ENCODE assay signal across 9 cellular contexts in genomic region chr9:35733109-35733541, GRCh38. TPM values are rescaled to one million over a fixed set of nuclear protein-coding genes. Genes with fewer than 3 reads are reported as not detected.
A peak's percentile ranks its signal among the peaks of the same experiment; 100 is the strongest.
DNase-seq lines count a peak whose midpoint lies in the region; ATAC-seq and TF ChIP-seq lines count a peak whose summit lies in the region.
"Had no signal": no experiment of that assay in that cellular context is flagged by ENCODE, and none has a peak within 500 bp of the region (broad histone marks: within the 10 kb centered on the region; RNA-seq: fewer than 3 reads in every experiment).

No MANE protein-coding gene starts in this region.

- peak overlapping the region; percentile 91 for H3K4me2 ChIP-seq in GM23248 (ENCODE audit: unreplicated experiment)

- H3K4me1 ChIP-seq in GM23248 (ENCODE audit: insufficient read depth) (peaks cover 33% of the 10 kb centered on the region), body of pancreas (peaks cover 45% of the 10 kb centered on the region), tibial nerve (peaks cover 0 to 52% (median 47%) of the 10 kb centered on the region in 4 donors)

- no peak for TF ChIP-seq EP300 in tibial nerve (IDR thresholded peaks at IDR 0.05)

- no peak for TF ChIP-seq CTCF in CD4-positive, alpha-beta T cell (IDR thresholded peaks at IDR 0.05)
- no peak for TF ChIP-seq CTCF in body of pancreas (IDR thresholded peaks at IDR 0.05)
- no peak for TF ChIP-seq CTCF in tibial nerve (IDR thresholded peaks at IDR 0.05)

- H3K27ac ChIP-seq in CD4-positive, alpha-beta T cell (ENCODE audit: low read depth, low read length): peak overlapping the region; percentile 89
- H3K27ac ChIP-seq in GM23248 (peak overlapping the region; percentile 89), body of pancreas (peak overlapping the region; percentile 71 to 95 (median 92)), tibial nerve (peak overlapping the region; percentile 89 to 99 (median 94))

- H3K36me3 Mint-ChIP-seq in CD4-positive, alpha-beta T cell (ENCODE audit: low read depth): peaks cover 38% of the 10 kb centered on the region

- intact Hi-C loops in CD4-positive, alpha-beta T cell (cut with DNase I, micrococcal nuclease): loop anchor here (2.0 to 10.0 kb wide), 10 partner anchors 16 to 1032 kb away; partner anchors contain the start of genes ATOSB (in 1 of the 2), DNAJB5 (in 1 of the 2), GBA2 (in 1 of the 2) and HINT2 (in 1 of the 2)
- intact Hi-C loops in body of pancreas (cut with DNase I) (loop anchor here (5.0 kb wide), 1 partner anchor 81 kb away; the partner anchor contains the start of gene SIT1), left colon (cut with DNase I, micrococcal nuclease) (loop anchor here in 1 of 2 donors (10.0 kb wide), 1 partner anchor 78 kb away; the partner anchor contains the start of genes CCDC107, RMRP and SIT1)

- H2AFZ ChIP-seq in GM23248: peak overlapping the region; percentile 74

- no peaks in the 10 kb centered on the region for H4K20me1 ChIP-seq in GM23248 (ENCODE audit: insufficient read depth)

- H3K36me3 ChIP-seq in GM23248 (ENCODE audit: low read depth): peaks cover 34% of the 10 kb centered on the region
- peaks cover 11 to 19% of the 10 kb centered on the region in 2 donors for H3K36me3 ChIP-seq in body of pancreas (replicated peaks in 1 of 2; ENCODE audit: insufficient read depth in 1 of 2, low read depth in 2 of 2)
- peaks cover 0 to 41% (median 11%) of the 10 kb centered on the region in 3 donors for H3K36me3 ChIP-seq in tibial nerve

- peaks cover 22% of the 10 kb centered on the region for H3K4me1 Mint-ChIP-seq in CD4-positive, alpha-beta T cell (ENCODE audit: low read depth)

- no peaks in the 10 kb centered on the region for H3K9me3 ChIP-seq in CD4-positive, alpha-beta T cell (ENCODE audit: control insufficient read depth, low read length)
- H3K9me3 ChIP-seq in GM23248 (ENCODE audit: low read depth): no peaks in the 10 kb centered on the region
- H3K9me3 ChIP-seq in body of pancreas: no peaks in the 10 kb centered on the region
- H3K9me3 ChIP-seq in tibial nerve: no peaks in the 10 kb centered on the region

- H3F3A ChIP-seq in GM23248 (ENCODE audit: insufficient read depth): peaks cover 69% of the 10 kb centered on the region

- H3K79me2 ChIP-seq in GM23248 (ENCODE audit: insufficient read depth): peaks cover 79% of the 10 kb centered on the region

- H3K4me3 ChIP-seq in GM23248: peak overlapping the region; percentile 96
- H3K4me3 ChIP-seq in body of pancreas: peak overlapping the region; percentile 46 to 50
- peak overlapping the region; percentile 62 to 90 (median 82) for H3K4me3 ChIP-seq in tibial nerve

- CTCF ChIA-PET in CD4-positive, alpha-beta T cell (lab: Charles Lee): interaction anchor here (0.6 to 4.9 kb wide), 13 partner anchors 15 to 636 kb away, joined by 3 to 40 read pairs (median 5); partner anchors contain the start of genes CCDC107, GBA2, PIGO and RGP1

- WGBS in GM23248 (ENCODE audit: low coverage in 1 of 2, low lambda C conversion rate in 2 of 2, missing lambda C conversion rate in 2 of 2), 2 experiments: 3 to 5% methylated on average over 3 of the region's 3 CpGs
- 3 to 13% methylated on average over 3 of the region's 3 CpGs for WGBS in body of pancreas, 2 donors
- WGBS in tibial nerve, 2 donors: 3% methylated on average over 3 of the region's 3 CpGs

- no peaks in the 10 kb centered on the region for H3K9me3 Mint-ChIP-seq in CD4-positive, alpha-beta T cell

- DNase-seq in CD4-positive, alpha-beta T cell: no peak
- DNase-seq in GM23248 (peak; percentile 69), NCI-H82 treated with DMSO at 0.1 percent for 48 hours (lab: John Stamatoyannopoulos, UW; ENCODE audit: unreplicated experiment) (peak; percentile 21), body of pancreas (peak in 2 of 4 donors; percentile 21 to 31), left colon (no peak), tibial nerve (ENCODE audit: low spot score in 2 of 2) (no peak)

- TF ChIP-seq POLR2A in body of pancreas (IDR thresholded peaks at IDR 0.05) (no peak), tibial nerve (IDR thresholded peaks at IDR 0.05) (no peak)

- H3K9me2 ChIP-seq in GM23248 (ENCODE audit: insufficient read depth): no peaks in the 10 kb centered on the region

- ATAC-seq in CD4-positive, alpha-beta T cell (ENCODE audit: poor library complexity): no peak
- no peak for ATAC-seq in body of pancreas
- peak; percentile 17 for ATAC-seq in left colon
- no peak for ATAC-seq in HG02642 (IDR thresholded peaks at IDR 0.05; ENCODE audit: poor library complexity, unreplicated experiment)
- no peak for ATAC-seq in HG02678 (IDR thresholded peaks at IDR 0.05; ENCODE audit: unreplicated experiment)

- peak overlapping the region; percentile 90 for H3K4me3 Mint-ChIP-seq in CD4-positive, alpha-beta T cell

- H3K27me3 Mint-ChIP-seq in CD4-positive, alpha-beta T cell: no peaks in the 10 kb centered on the region

- no peaks in the 10 kb centered on the region for H3K27me3 ChIP-seq in CD4-positive, alpha-beta T cell (ENCODE audit: control insufficient read depth, insufficient read depth, low read length)
- H3K27me3 ChIP-seq in GM23248 (replicated peaks; ENCODE audit: insufficient read depth) (no peaks in the 10 kb centered on the region), body of pancreas (no peaks in the 10 kb centered on the region), tibial nerve (no peaks in the 10 kb centered on the region)

- H3K27ac Mint-ChIP-seq in CD4-positive, alpha-beta T cell: no peak overlapping the region

- POLR2A ChIA-PET in CD4-positive, alpha-beta T cell (lab: Charles Lee): interaction anchor here (1.0 to 3.9 kb wide), 16 partner anchors 8 to 755 kb away, joined by 3 to 84 read pairs (median 10); partner anchors contain the start of genes ARHGEF39, CCDC107, GBA2 and HINT2

- peak overlapping the region; percentile 95 for H3K9ac ChIP-seq in GM23248

- in situ Hi-C loops in GM23248 (cut with MboI): no loop called here

RNA-seq across cellular contexts. Expression of gene CREB3, which starts 0.7 kb away (rescaled TPM):
- total RNA-seq in CD4-positive, alpha-beta T cell: 10 to 100 TPM; 13.7 to 15.4 TPM
- total RNA-seq in GM23248 (2014; rRNA removed; shearing (Covaris generic)): 101 and 111 TPM in 2 replicates
- polyA plus RNA-seq in GM23248 (2016; fragmentation: Nextera tagmentation; extraction: Ambion mirVana): 113 and 114 TPM in 2 replicates
- total RNA-seq in body of pancreas (10 to 100 TPM; 31.9 to 32.6 TPM), left colon (10 to 100 TPM; 40.2 to 40.6 TPM), tibial nerve (10 to 100 TPM; 41.6 to 70.1 (median 53.5) TPM)

RNA-seq across cellular contexts. Expression of gene TLN1, which starts 1.1 kb away (rescaled TPM):
- total RNA-seq in CD4-positive, alpha-beta T cell: 100 to 1,000 TPM; 149 to 151 TPM
- total RNA-seq in GM23248 (2014; rRNA removed; shearing (Covaris generic)): 527 and 566 TPM in 2 replicates
- polyA plus RNA-seq in GM23248 (2016; fragmentation: Nextera tagmentation; extraction: Ambion mirVana): 198 and 202 TPM in 2 replicates
- total RNA-seq in body of pancreas: 100 to 1,000 TPM in 1 of 2 donors, 10 to 100 TPM in 1; 93.7 to 130 TPM
- 100 to 1,000 TPM; 142 to 172 TPM for total RNA-seq in left colon
- 100 to 1,000 TPM; 284 to 405 (median 350) TPM for total RNA-seq in tibial nerve

RNA-seq across cellular contexts. Expression of gene GBA2, which starts 15.9 kb away (rescaled TPM):
- 10 to 100 TPM; 17.3 to 18.6 TPM for total RNA-seq in CD4-positive, alpha-beta T cell
- total RNA-seq in GM23248 (2014; rRNA removed; shearing (Covaris generic)): 20.3 and 30.0 TPM in 2 replicates
- 24.0 and 27.6 TPM in 2 replicates for polyA plus RNA-seq in GM23248 (2016; fragmentation: Nextera tagmentation; extraction: Ambion mirVana)
- total RNA-seq in body of pancreas (100 to 1,000 TPM in 1 of 2 donors, 10 to 100 TPM in 1; 54.2 to 111 TPM), left colon (100 to 1,000 TPM; 179 to 186 TPM), tibial nerve (10 to 100 TPM; 63.8 to 92.1 (median 66.1) TPM)

RNA-seq across cellular contexts. Expression of gene RGP1, which starts 16.0 kb away (rescaled TPM):
- total RNA-seq in CD4-positive, alpha-beta T cell: 10 to 100 TPM; 12.6 to 13.1 TPM
- 19.1 and 20.0 TPM in 2 replicates for total RNA-seq in GM23248 (2014; rRNA removed; shearing (Covaris generic))
- polyA plus RNA-seq in GM23248 (2016; fragmentation: Nextera tagmentation; extraction: Ambion mirVana): 4.7 and 4.8 TPM in 2 replicates
- total RNA-seq in body of pancreas (10 to 100 TPM; 15.3 to 18.1 TPM), left colon (10 to 100 TPM; 54.8 to 56.3 TPM), tibial nerve (10 to 100 TPM; 18.6 to 21.3 (median 20.2) TPM)

RNA-seq across cellular contexts. Expression of gene MSMP, which starts 21.0 kb away (rescaled TPM):
- total RNA-seq in CD4-positive, alpha-beta T cell: not detected
- not detected in 2 replicates for total RNA-seq in GM23248 (2014; rRNA removed; shearing (Covaris generic))
- polyA plus RNA-seq in GM23248 (2016; fragmentation: Nextera tagmentation; extraction: Ambion mirVana): not detected in 2 replicates
- total RNA-seq in body of pancreas (not detected), left colon (not detected), tibial nerve (not detected)
- total RNA-seq: subcutaneous adipose tissue had no signal

Comparison
In these comparisons a context has a peak if more than half of its experiments do, and no peak if none do; other contexts are left out.
1. DNase-seq: peak in GM23248 (single experiment) and NCI-H82 treated with DMSO at 0.1 percent for 48 hours (single experiment); none in CD4-positive, alpha-beta T cell (0 of 10), left colon (0 of 2) and tibial nerve (0 of 2).
2. Peak in every context shown above with its lines, with median percentiles within 50 percentile points of each other: H3K27ac ChIP-seq and H3K4me3 ChIP-seq.